ENCODE assay signal across 12 cellular contexts in genomic region chr17:42779304-42779941, GRCh38. TPM values are rescaled to one million over a fixed set of nuclear protein-coding genes. Genes with fewer than 3 reads are reported as not detected.
A peak's percentile ranks its signal among the peaks of the same experiment; 100 is the strongest.
DNase-seq lines count a peak whose midpoint lies in the region; FAIRE-seq and TF ChIP-seq lines count a peak whose summit lies in the region.
"Had no signal": no experiment of that assay in that cellular context is flagged by ENCODE, and none has a peak within 500 bp of the region (broad histone marks: within the 10 kb centered on the region; RNA-seq: fewer than 3 reads in every experiment).

No MANE protein-coding gene starts in this region.

- TF ChIP-seq CTCF in AG04449 (IDR thresholded peaks at IDR 0.05; ENCODE audit: insufficient read depth, low read length, missing control alignments) (no peak), brain (conservative IDR thresholded peaks at IDR 0.05) (no peak)

- H3K4me1 Mint-ChIP-seq in brain = peaks cover 13% of the 10 kb centered on the region

- H3K27me3 Mint-ChIP-seq in brain = peaks cover 41% of the 10 kb centered on the region

- H3K4me3 ChIP-seq in AG04449 (ENCODE audit: low read depth, low read length) = peak overlapping the region; percentile 6; the same call in 1 of the 2 replicates
- H3K4me3 ChIP-seq in mucosa of rectum (ENCODE audit: low read length in 2 of 2) = no peak overlapping the region

- no peak for DNase-seq in AG04449 (ENCODE audit: low read depth, low spot score)
- peak; percentile 45 for DNase-seq in HTR-8/SVneo (ENCODE audit: insufficient read length, low spot score)
- no peak for DNase-seq in NCI-H510A (lab: John Stamatoyannopoulos, UW)
- DNase-seq in hepatic stellate cell (ENCODE audit: low spot score) = no peak
- no peak for DNase-seq in NCI-H526 treated with DMSO at 0.1 percent for 48 hours (lab: John Stamatoyannopoulos, UW)
- no peak for DNase-seq in HUDEP-2 (lab: John Stamatoyannopoulos, UW; ENCODE audit: unreplicated experiment in 76 of 76)
- DNase-seq: activated CD4-positive, alpha-beta T cell treated with anti-CD3 and anti-CD28 coated beads, Interleukin-2, amount 10 ng/mL, durations not matched to agents 7 days and 5 days; amygdala; cortex of kidney had no signal

- CTCF ChIA-PET in AG04449 (lab: Yijun Ruan, JAX) = interaction anchor here (1.4 to 5.8 kb wide), 4 partner anchors 16 to 45 kb away, joined by 3 to 34 read pairs (median 6); partner anchors contain the start of gene BECN1

- peak overlapping the region; percentile 38 to 71 (median 46) for H3K4me3 Mint-ChIP-seq in brain
- H3K4me3 Mint-ChIP-seq: activated CD4-positive, alpha-beta T cell treated with anti-CD3 and anti-CD28 coated beads, Interleukin-2, amount 10 ng/mL, durations not matched to agents 7 days and 5 days had no signal

- peak; percentile 70 for FAIRE-seq in HTR-8/SVneo (lab: Jason Lieb, UNC)

- H3K4me1 ChIP-seq in mucosa of rectum (ENCODE audit: control insufficient read depth in 2 of 2, insufficient read depth in 2 of 2, low read length in 2 of 2) = peaks cover 25 to 29% of the 10 kb centered on the region in 2 donors

- H3K36me3 ChIP-seq in mucosa of rectum (ENCODE audit: control insufficient read depth in 2 of 2, insufficient read depth in 2 of 2, low read length in 2 of 2) = peaks cover 19 to 36% of the 10 kb centered on the region in 2 donors

- H3K9me3 ChIP-seq in mucosa of rectum (ENCODE audit: control insufficient read depth in 2 of 2, low read length in 2 of 2) = no peaks in the 10 kb centered on the region
- H3K9me3 ChIP-seq: thoracic aorta had no signal

- H3K9ac ChIP-seq in mucosa of rectum (ENCODE audit: low read depth in 1 of 2, low read length in 2 of 2) = peak overlapping the region; percentile 32 to 52

- peaks cover 39% of the 10 kb centered on the region for H3K36me3 Mint-ChIP-seq in brain

- H3K9me3 Mint-ChIP-seq in brain = no peaks in the 10 kb centered on the region
- H3K9me3 Mint-ChIP-seq: activated CD4-positive, alpha-beta T cell treated with anti-CD3 and anti-CD28 coated beads, Interleukin-2, amount 10 ng/mL, durations not matched to agents 7 days and 5 days had no signal

- no peak overlapping the region for H3K27ac Mint-ChIP-seq in brain
- H3K27ac Mint-ChIP-seq: activated CD4-positive, alpha-beta T cell treated with anti-CD3 and anti-CD28 coated beads, Interleukin-2, amount 10 ng/mL, durations not matched to agents 7 days and 5 days had no signal

- peaks cover 9 to 26% of the 10 kb centered on the region in 2 donors for H3K27me3 ChIP-seq in mucosa of rectum (ENCODE audit: control insufficient read depth in 2 of 2, insufficient read depth in 2 of 2, low read length in 2 of 2)

- POLR2A ChIA-PET in AG04449 (lab: Yijun Ruan, JAX) = interaction anchor here (1.6 kb wide), 1 partner anchor 19 kb away, joined by 7 read pairs; the partner anchor contains the start of genes CNTD1 and COA3

- peak overlapping the region; percentile 92 to 94 for H3K27ac ChIP-seq in mucosa of rectum (ENCODE audit: low read depth in 2 of 2, low read length in 2 of 2)
- H3K27ac ChIP-seq: thoracic aorta had no signal

RNA-seq across cellular contexts. Expression of gene WNK4, which starts 1.0 kb away (rescaled TPM):
- polyA plus RNA-seq in brain (ENCODE audit: insufficient read depth, low read depth, low replicate concordance) = 0.80 TPM

RNA-seq across cellular contexts. Expression of gene VPS25, which starts 6.2 kb away (rescaled TPM):
- 118 TPM for polyA plus RNA-seq in brain (ENCODE audit: insufficient read depth, low read depth, low replicate concordance)

RNA-seq across cellular contexts. Expression of gene RAMP2, which starts 18.4 kb away (rescaled TPM):
- 64.8 TPM for polyA plus RNA-seq in brain (ENCODE audit: insufficient read depth, low read depth, low replicate concordance)

RNA-seq across cellular contexts. Expression of gene COA3, which starts 19.1 kb away (rescaled TPM):
- polyA plus RNA-seq in brain (ENCODE audit: insufficient read depth, low read depth, low replicate concordance) = 139 TPM

RNA-seq across cellular contexts. Expression of gene CNTD1, which starts 19.2 kb away (rescaled TPM):
- 0.31 TPM for polyA plus RNA-seq in brain (ENCODE audit: insufficient read depth, low read depth, low replicate concordance)
